ENCODE assay signal across 15 cellular contexts in the genomic region with DNA sequence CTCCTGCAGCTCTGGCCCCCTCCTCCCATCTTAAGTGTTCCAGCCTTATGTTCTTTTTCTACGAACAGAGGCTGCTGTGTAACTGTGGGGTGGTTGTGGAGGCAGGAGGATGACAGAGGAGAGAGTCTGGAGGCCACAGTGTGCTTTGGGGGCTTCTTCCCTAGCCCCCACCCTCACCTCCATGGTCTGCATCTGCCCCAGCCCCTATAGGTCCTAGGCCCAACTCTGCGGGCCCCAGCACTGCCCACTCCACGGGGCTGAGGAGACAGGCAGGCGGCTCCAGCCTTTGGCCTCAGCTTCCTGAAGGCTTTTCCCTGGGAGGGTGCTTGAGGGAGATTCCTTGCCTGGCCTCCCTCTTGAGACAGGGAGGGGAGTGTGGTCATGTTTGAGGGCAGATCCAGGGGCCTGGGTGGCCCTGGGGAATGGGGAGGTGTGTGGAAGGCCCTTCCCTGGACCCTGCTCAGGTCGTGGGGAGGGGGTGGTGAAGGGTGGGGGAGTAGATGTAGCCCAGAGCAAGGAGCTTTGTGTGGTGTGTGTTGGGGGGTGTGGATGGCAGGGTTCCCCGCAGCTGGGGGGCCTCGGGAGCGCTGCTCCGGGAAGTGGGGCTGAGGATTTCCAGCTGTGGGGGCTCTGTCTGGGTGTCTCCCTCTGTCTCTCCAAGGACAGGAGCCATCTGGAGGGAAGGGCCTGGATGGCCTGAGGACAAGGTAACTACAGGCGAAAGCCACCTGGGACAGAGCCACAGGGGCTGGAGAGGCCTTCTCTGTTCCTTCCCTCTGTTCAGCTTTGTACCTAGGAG. TPM values are rescaled to one million over a fixed set of nuclear protein-coding genes. Genes with fewer than 3 reads are reported as not detected.
DNase-seq lines count a peak whose midpoint lies in the region; ATAC-seq and TF ChIP-seq lines count a peak whose summit lies in the region.
"Had no signal": no experiment of that assay in that cellular context is flagged by ENCODE, and none has a peak within 500 bp of the region (broad histone marks: within the 10 kb centered on the region; RNA-seq: fewer than 3 reads in every experiment).

No MANE protein-coding gene starts in this region.

- H3K4me1 Mint-ChIP-seq in endodermal cell (peaks cover 13% of the 10 kb centered on the region), neural crest cell (peaks cover 18% of the 10 kb centered on the region)
- H3K4me1 Mint-ChIP-seq in naive thymus-derived CD4-positive, alpha-beta T cell: peaks cover 6 to 21% (median 16%) of the 10 kb centered on the region in 7 donors

- H3K36me3 Mint-ChIP-seq in endodermal cell (ENCODE audit: low read depth): peaks cover 25% of the 10 kb centered on the region
- peaks cover 5% of the 10 kb centered on the region for H3K36me3 Mint-ChIP-seq in neural crest cell (ENCODE audit: low read depth)
- peaks cover 0 to 18% (median 6%) of the 10 kb centered on the region in 5 donors for H3K36me3 Mint-ChIP-seq in naive thymus-derived CD4-positive, alpha-beta T cell

- peaks cover 2% of the 10 kb centered on the region for H3K27me3 Mint-ChIP-seq in endodermal cell (ENCODE audit: insufficient read depth)
- no peaks in the 10 kb centered on the region for H3K27me3 Mint-ChIP-seq in neural crest cell (ENCODE audit: low read depth)
- no peaks in the 10 kb centered on the region for H3K27me3 Mint-ChIP-seq in naive thymus-derived CD4-positive, alpha-beta T cell

- H3K4me1 ChIP-seq in endodermal cell (ENCODE audit: control insufficient read depth, insufficient read depth, low read length) (no peaks in the 10 kb centered on the region), aorta (ENCODE audit: control insufficient read depth in 1 of 2, insufficient read depth in 2 of 2, low read length in 2 of 2) (no peaks in the 10 kb centered on the region)
- peaks cover 0 to 12% of the 10 kb centered on the region in 2 donors for H3K4me1 ChIP-seq in naive thymus-derived CD4-positive, alpha-beta T cell (ENCODE audit: control insufficient read depth in 2 of 2, insufficient read depth in 2 of 2, low read length in 2 of 2)

- intact Hi-C loops in left ventricle myocardium superior (cut with micrococcal nuclease): loop anchor here (5.0 kb wide), 1 partner anchor 53 kb away; no protein-coding TSS in a partner anchor
- intact Hi-C loops in Right ventricle myocardium inferior (cut with DNase I): no loop called here
- intact Hi-C loops in aorta (cut with DNase I): no loop called here
- intact Hi-C loops in naive thymus-derived CD4-positive, alpha-beta T cell (cut with micrococcal nuclease): loop anchor here in 1 of 2 donors (5.0 kb wide), 1 partner anchor 37 kb away; no protein-coding TSS in a partner anchor

- DNase-seq in left ventricle myocardium superior (no peak), Right ventricle myocardium inferior (ENCODE audit: missing footprints) (no peak), endodermal cell (no peak), neural crest cell (ENCODE audit: low read depth, low spot score) (no peak), aorta (peak; percentile 26 to 54), DMS 273 (lab: John Stamatoyannopoulos, UW; ENCODE audit: unreplicated experiment) (no peak)
- DNase-seq in naive thymus-derived CD4-positive, alpha-beta T cell: no peak
- DNase-seq in activated CD4-positive, CD25-positive, alpha-beta regulatory T cell treated with anti-CD3 and anti-CD28 coated beads, Interleukin-2, amount 50 U/mL, for 72 hours: no peak
- DNase-seq: ACHN; activated CD4-positive, alpha-beta T cell treated with anti-CD3 and anti-CD28 coated beads, Interleukin-2, amount 50 U/mL, for 48 hours; activated naive CD4-positive, alpha-beta T cell treated with anti-CD3 and anti-CD28 coated beads for 36 hours; NCI-H774 had no signal

- CTCF ChIA-PET in naive thymus-derived CD4-positive, alpha-beta T cell (lab: Charles Lee): interaction anchor here (1.3 to 21.9 kb wide), 4 partner anchors 9 to 67 kb away, joined by 4 to 457 read pairs (median 8); a partner anchor contains a TSS

- POLR2A ChIA-PET in naive thymus-derived CD4-positive, alpha-beta T cell (lab: Charles Lee): interaction anchor here (1.1 to 6.3 kb wide), 3 partner anchors 30 to 55 kb away, joined by 3 to 37 read pairs (median 6); no protein-coding TSS in a partner anchor

- H3K27ac Mint-ChIP-seq in endodermal cell: no peak overlapping the region
- H3K27ac Mint-ChIP-seq in neural crest cell (ENCODE audit: unreplicated experiment): peak overlapping the region; percentile 43
- peak overlapping the region in 1 of 9 donors; percentile 70 for H3K27ac Mint-ChIP-seq in naive thymus-derived CD4-positive, alpha-beta T cell
- H3K27ac Mint-ChIP-seq: activated naive CD4-positive, alpha-beta T cell treated with anti-CD3 and anti-CD28 coated beads for 36 hours had no signal

- H3K9me3 Mint-ChIP-seq in endodermal cell (no peaks in the 10 kb centered on the region), neural crest cell (no peaks in the 10 kb centered on the region)
- H3K9me3 Mint-ChIP-seq in naive thymus-derived CD4-positive, alpha-beta T cell: peaks cover 0 to 4% (median 0%) of the 10 kb centered on the region in 11 donors
- H3K9me3 Mint-ChIP-seq: activated naive CD4-positive, alpha-beta T cell treated with anti-CD3 and anti-CD28 coated beads for 36 hours had no signal

- H3K27ac ChIP-seq in endodermal cell (ENCODE audit: low read depth, low read length) (peak overlapping the region; percentile 38), aorta (ENCODE audit: low read depth in 1 of 2, low read length in 2 of 2) (no peak overlapping the region)
- no peak overlapping the region for H3K27ac ChIP-seq in naive thymus-derived CD4-positive, alpha-beta T cell (ENCODE audit: low read depth, low read length)

- H3K9ac ChIP-seq in endodermal cell (ENCODE audit: extremely low read depth, low read length, poor library complexity, severe bottlenecking): no peak overlapping the region

- no peaks in the 10 kb centered on the region for H3K27me3 ChIP-seq in endodermal cell (ENCODE audit: control insufficient read depth, insufficient read depth, low read length, poor library complexity, severe bottlenecking)
- no peaks in the 10 kb centered on the region for H3K27me3 ChIP-seq in aorta (ENCODE audit: control insufficient read depth in 1 of 2, insufficient read depth in 2 of 2, low read length in 1 of 2)
- H3K27me3 ChIP-seq in naive thymus-derived CD4-positive, alpha-beta T cell (ENCODE audit: control insufficient read depth in 2 of 2, insufficient read depth in 2 of 2, low read length in 2 of 2): no peaks in the 10 kb centered on the region

- H3K4me3 Mint-ChIP-seq in endodermal cell (no peak overlapping the region), neural crest cell (no peak overlapping the region)
- H3K4me3 Mint-ChIP-seq in naive thymus-derived CD4-positive, alpha-beta T cell: no peak overlapping the region
- H3K4me3 Mint-ChIP-seq: activated naive CD4-positive, alpha-beta T cell treated with anti-CD3 and anti-CD28 coated beads for 36 hours had no signal

- H3K9me3 ChIP-seq in endodermal cell (ENCODE audit: control insufficient read depth, low read length) (no peaks in the 10 kb centered on the region), aorta (ENCODE audit: control insufficient read depth, low read length) (no peaks in the 10 kb centered on the region)
- H3K9me3 ChIP-seq in naive thymus-derived CD4-positive, alpha-beta T cell (ENCODE audit: control insufficient read depth in 2 of 3, low read length in 3 of 3): no peaks in the 10 kb centered on the region

- peak; percentile 4 for ATAC-seq in left ventricle myocardium superior
- ATAC-seq in Right ventricle myocardium inferior: no peak
- no peak for ATAC-seq in aorta (ENCODE audit: low FRiP score)
- ATAC-seq in naive thymus-derived CD4-positive, alpha-beta T cell: no peak

- 88 to 100% methylated on average over 3 to 9 of the region's 10 CpGs for WGBS in endodermal cell (ENCODE audit: insufficient coverage in 1 of 2, insufficient read length in 1 of 2), 2 experiments
- 85% methylated on average over 10 of the region's 10 CpGs for WGBS in aorta, 2 donors

- H3K36me3 ChIP-seq in endodermal cell (ENCODE audit: control insufficient read depth, insufficient read depth, low read length) (peaks cover 31% of the 10 kb centered on the region), aorta (ENCODE audit: control insufficient read depth in 1 of 2, insufficient read depth in 2 of 2, low read length in 1 of 2) (peaks cover 0 to 7% of the 10 kb centered on the region in 2 donors)
- H3K36me3 ChIP-seq in naive thymus-derived CD4-positive, alpha-beta T cell (ENCODE audit: control insufficient read depth in 2 of 3, insufficient read depth in 3 of 3, low read length in 3 of 3): peaks cover 0 to 37% (median 6%) of the 10 kb centered on the region in 3 experiments

- H3K4me3 ChIP-seq in endodermal cell (ENCODE audit: low read length): no peak overlapping the region
- H3K4me3 ChIP-seq in aorta (ENCODE audit: low read length in 2 of 2): no peak overlapping the region
- no peak overlapping the region for H3K4me3 ChIP-seq in naive thymus-derived CD4-positive, alpha-beta T cell (ENCODE audit: low read length)

- TF ChIP-seq CTCF in endodermal cell (conservative IDR thresholded peaks at IDR 0.05): no peak
- TF ChIP-seq CTCF in neural crest cell (conservative IDR thresholded peaks at IDR 0.05): no peak

RNA-seq across cellular contexts. Expression of a gene that starts 1.1 kb away (rescaled TPM):
- not detected for total RNA-seq in left ventricle myocardium superior
- 0.16 TPM for total RNA-seq in Right ventricle myocardium inferior
- total RNA-seq in endodermal cell: not detected
- not detected for polyA plus RNA-seq in endodermal cell (2013, experiment 1 of 2)
- polyA plus RNA-seq in endodermal cell (2013, experiment 2 of 2): not detected
- total RNA-seq in neural crest cell: not detected in 2 replicates
- under 1 TPM in 1 of 2 donors, not detected in 1; 0.84 TPM for total RNA-seq in aorta
- not detected for polyA plus RNA-seq in aorta
- total RNA-seq in naive thymus-derived CD4-positive, alpha-beta T cell: under 1 TPM in 2 of 5 experiments, not detected in 3; 0.24 to 0.27 TPM
- not detected for polyA plus RNA-seq in naive thymus-derived CD4-positive, alpha-beta T cell
- total RNA-seq: activated naive CD4-positive, alpha-beta T cell treated with anti-CD3 and anti-CD28 coated beads for 36 hours; chondrocyte; HT1080 had no signal
- polyA plus RNA-seq: keratinocyte had no signal

RNA-seq across cellular contexts. Expression of a gene that starts 10.8 kb away (rescaled TPM):
- total RNA-seq in left ventricle myocardium superior: 26.5 TPM
- total RNA-seq in Right ventricle myocardium inferior: 24.9 TPM
- 10 to 100 TPM; 32.1 TPM for total RNA-seq in endodermal cell
- polyA plus RNA-seq in endodermal cell (2013, experiment 1 of 2): 22.8 TPM
- 18.9 TPM for polyA plus RNA-seq in endodermal cell (2013, experiment 2 of 2)
- total RNA-seq in neural crest cell: 32.1 and 34.3 TPM in 2 replicates
- total RNA-seq in aorta: 10 to 100 TPM; 28.2 to 32.2 TPM
- polyA plus RNA-seq in aorta: 10 to 100 TPM; 40.9 to 44.0 TPM
- total RNA-seq in naive thymus-derived CD4-positive, alpha-beta T cell: 10 to 100 TPM; 20.7 to 39.7 (median 34.3) TPM
- polyA plus RNA-seq in naive thymus-derived CD4-positive, alpha-beta T cell: 10 to 100 TPM; 20.9 to 30.9 TPM

RNA-seq across cellular contexts. Expression of a gene that starts 29.4 kb away (rescaled TPM):
- total RNA-seq in left ventricle myocardium superior: 58.9 TPM
- 40.6 TPM for total RNA-seq in Right ventricle myocardium inferior
- 10 to 100 TPM; 17.7 to 18.4 TPM for total RNA-seq in endodermal cell
- polyA plus RNA-seq in endodermal cell (2013, experiment 1 of 2): 21.3 TPM
- 17.6 TPM for polyA plus RNA-seq in endodermal cell (2013, experiment 2 of 2)
- 51.0 and 52.8 TPM in 2 replicates for total RNA-seq in neural crest cell
- total RNA-seq in aorta: 100 to 1,000 TPM; 175 to 677 TPM
- 100 to 1,000 TPM in 1 of 2 donors, 10 to 100 TPM in 1; 48.2 to 392 TPM for polyA plus RNA-seq in aorta
- total RNA-seq in naive thymus-derived CD4-positive, alpha-beta T cell: 100 to 1,000 TPM in 2 of 5 experiments, 1 to 10 TPM in 1, under 1 TPM in 2; 0.89 to 279 (median 7.1) TPM
- 1 to 10 TPM in 1 of 2 donors, under 1 TPM in 1; 0.28 to 1.1 TPM for polyA plus RNA-seq in naive thymus-derived CD4-positive, alpha-beta T cell

Comparison
In these comparisons a context has a peak if more than half of its experiments do, and no peak if none do; other contexts are left out.
1. DNase-seq: peak in aorta (2 of 2); none in left ventricle myocardium superior (single experiment), Right ventricle myocardium inferior (single experiment), endodermal cell (single experiment), neural crest cell (single experiment), naive thymus-derived CD4-positive, alpha-beta T cell (0 of 9), activated CD4-positive, CD25-positive, alpha-beta regulatory T cell treated with anti-CD3 and anti-CD28 coated beads, Interleukin-2, amount 50 U/mL, for 72 hours (single experiment) and DMS 273 (single experiment).